ENCODE assay signal across 1 cellular context in the genomic region with DNA sequence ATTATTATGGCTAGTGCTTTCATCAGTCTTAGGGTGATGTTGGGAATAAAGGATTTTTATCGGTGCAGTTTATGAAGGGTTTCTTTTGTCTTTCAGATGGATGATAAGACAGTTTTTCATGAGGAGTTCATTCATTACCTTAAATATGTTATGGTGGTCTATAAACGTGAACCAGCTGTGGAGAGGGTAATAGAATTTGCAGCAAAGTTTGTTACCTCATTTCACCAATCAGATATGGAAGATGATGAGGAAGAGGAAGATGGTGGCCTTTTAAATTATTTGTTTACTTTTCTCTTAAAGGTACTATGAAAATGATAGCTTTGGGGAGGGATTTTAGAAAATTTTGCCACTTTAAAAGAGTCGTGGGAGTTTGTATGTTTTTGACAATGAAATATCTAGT.
TF ChIP-seq lines count a peak whose summit lies in the region.

No MANE protein-coding gene starts in this region.

TF ChIP-seq in GM23338, 12 proteins besides CTCF, POLR2A, EP300 and RAD21 (continued from another document):
- TF ChIP-seq, protein P1, sequence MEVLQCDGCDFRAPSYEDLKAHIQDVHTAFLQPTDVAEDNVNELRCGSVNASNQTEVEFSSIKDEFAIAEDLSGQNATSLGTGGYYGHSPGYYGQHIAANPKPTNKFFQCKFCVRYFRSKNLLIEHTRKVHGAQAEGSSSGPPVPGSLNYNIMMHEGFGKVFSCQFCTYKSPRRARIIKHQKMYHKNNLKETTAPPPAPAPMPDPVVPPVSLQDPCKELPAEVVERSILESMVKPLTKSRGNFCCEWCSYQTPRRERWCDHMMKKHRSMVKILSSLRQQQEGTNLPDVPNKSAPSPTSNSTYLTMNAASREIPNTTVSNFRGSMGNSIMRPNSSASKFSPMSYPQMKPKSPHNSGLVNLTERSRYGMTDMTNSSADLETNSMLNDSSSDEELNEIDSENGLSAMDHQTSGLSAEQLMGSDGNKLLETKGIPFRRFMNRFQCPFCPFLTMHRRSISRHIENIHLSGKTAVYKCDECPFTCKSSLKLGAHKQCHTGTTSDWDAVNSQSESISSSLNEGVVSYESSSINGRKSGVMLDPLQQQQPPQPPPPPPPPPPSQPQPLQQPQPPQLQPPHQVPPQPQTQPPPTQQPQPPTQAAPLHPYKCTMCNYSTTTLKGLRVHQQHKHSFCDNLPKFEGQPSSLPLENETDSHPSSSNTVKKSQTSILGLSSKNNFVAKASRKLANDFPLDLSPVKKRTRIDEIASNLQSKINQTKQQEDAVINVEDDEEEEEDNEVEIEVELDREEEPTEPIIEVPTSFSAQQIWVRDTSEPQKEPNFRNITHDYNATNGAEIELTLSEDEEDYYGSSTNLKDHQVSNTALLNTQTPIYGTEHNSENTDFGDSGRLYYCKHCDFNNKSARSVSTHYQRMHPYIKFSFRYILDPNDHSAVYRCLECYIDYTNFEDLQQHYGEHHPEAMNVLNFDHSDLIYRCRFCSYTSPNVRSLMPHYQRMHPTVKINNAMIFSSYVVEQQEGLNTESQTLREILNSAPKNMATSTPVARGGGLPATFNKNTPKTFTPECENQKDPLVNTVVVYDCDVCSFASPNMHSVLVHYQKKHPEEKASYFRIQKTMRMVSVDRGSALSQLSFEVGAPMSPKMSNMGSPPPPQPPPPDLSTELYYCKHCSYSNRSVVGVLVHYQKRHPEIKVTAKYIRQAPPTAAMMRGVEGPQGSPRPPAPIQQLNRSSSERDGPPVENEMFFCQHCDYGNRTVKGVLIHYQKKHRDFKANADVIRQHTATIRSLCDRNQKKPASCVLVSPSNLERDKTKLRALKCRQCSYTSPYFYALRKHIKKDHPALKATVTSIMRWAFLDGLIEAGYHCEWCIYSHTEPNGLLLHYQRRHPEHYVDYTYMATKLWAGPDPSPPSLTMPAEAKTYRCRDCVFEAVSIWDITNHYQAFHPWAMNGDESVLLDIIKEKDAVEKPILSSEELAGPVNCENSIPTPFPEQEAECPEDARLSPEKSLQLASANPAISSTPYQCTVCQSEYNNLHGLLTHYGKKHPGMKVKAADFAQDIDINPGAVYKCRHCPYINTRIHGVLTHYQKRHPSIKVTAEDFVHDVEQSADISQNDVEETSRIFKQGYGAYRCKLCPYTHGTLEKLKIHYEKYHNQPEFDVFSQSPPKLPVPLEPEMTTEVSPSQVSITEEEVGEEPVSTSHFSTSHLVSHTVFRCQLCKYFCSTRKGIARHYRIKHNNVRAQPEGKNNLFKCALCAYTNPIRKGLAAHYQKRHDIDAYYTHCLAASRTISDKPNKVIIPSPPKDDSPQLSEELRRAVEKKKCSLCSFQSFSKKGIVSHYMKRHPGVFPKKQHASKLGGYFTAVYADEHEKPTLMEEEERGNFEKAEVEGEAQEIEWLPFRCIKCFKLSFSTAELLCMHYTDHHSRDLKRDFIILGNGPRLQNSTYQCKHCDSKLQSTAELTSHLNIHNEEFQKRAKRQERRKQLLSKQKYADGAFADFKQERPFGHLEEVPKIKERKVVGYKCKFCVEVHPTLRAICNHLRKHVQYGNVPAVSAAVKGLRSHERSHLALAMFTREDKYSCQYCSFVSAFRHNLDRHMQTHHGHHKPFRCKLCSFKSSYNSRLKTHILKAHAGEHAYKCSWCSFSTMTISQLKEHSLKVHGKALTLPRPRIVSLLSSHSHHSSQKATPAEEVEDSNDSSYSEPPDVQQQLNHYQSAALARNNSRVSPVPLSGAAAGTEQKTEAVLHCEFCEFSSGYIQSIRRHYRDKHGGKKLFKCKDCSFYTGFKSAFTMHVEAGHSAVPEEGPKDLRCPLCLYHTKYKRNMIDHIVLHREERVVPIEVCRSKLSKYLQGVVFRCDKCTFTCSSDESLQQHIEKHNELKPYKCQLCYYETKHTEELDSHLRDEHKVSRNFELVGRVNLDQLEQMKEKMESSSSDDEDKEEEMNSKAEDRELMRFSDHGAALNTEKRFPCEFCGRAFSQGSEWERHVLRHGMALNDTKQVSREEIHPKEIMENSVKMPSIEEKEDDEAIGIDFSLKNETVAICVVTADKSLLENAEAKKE (CRISPR knock-in tag; IDR thresholded peaks at IDR 0.05) = no peak
- TF ChIP-seq POLR2AphosphoS5 (IDR thresholded peaks at IDR 0.05; ENCODE audit: low read depth) (no peak), JUNB (IDR thresholded peaks at IDR 0.05; ENCODE audit: unreplicated experiment) (no peak)
